8 cellular contexts compared by ENCODE assay signal in the genomic region with DNA sequence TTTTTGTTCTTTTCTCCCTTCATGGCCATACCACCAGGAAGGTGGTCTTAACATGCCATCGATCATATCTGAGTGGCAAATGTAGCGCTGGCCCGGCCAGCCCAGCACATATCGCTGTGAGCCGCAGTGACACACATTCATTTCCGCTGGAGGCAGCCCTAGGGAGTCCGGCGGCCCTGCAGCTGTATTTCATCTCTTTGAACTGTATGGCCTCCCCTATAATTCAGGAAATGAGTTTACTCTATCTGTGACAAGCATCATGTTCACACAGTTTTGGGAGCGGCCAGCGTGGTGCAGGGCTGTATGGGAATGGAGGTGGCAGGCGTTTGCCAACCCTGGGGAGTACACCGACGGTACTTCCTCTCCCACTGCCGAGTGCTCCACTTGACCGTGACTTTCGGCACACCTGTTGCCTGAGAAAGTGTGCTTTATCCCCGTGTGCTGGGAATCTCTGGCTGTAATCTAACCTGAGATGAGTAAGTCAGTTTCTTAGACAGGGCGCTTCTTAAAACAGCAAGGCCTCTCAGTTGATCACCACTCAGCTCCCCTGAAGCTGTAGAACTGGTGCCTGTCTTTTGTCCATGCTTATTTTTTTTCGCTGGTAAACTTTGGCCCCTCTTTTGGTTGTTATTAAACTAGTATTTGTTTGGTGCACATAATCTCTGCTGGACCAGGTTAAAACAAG.
A peak's percentile ranks its signal among the peaks of the same experiment; 100 is the strongest.
DNase-seq lines count a peak whose midpoint lies in the region; ATAC-seq and TF ChIP-seq lines count a peak whose summit lies in the region.

No MANE protein-coding gene starts in this region.

- peak overlapping the region; percentile 65 for H2AFZ ChIP-seq in IMR-90 (replicated peaks; ENCODE audit: low read length, poor library complexity)

- ATAC-seq in GM21367 (IDR thresholded peaks at IDR 0.05; ENCODE audit: unreplicated experiment) (peak; percentile 78), IMR-90 (ENCODE audit: low read depth) (peak; percentile 12; the same call in 1 of the 2 replicates)

- H2BK5ac ChIP-seq in IMR-90 (ENCODE audit: low read depth, low read length, poor library complexity, severe bottlenecking): no peak overlapping the region

- H4K5ac ChIP-seq in IMR-90 (ENCODE audit: low read depth, low read length): no peak overlapping the region; the same call in 1 of the 2 replicates

- H3K27ac ChIP-seq in C4-2B: peak overlapping the region; percentile 83
- H3K27ac ChIP-seq in IMR-90 (ENCODE audit: insufficient read depth, low read length): no peak overlapping the region

- 52% methylated on average over 5 of the region's 19 CpGs; no CpG with 5 or more reads in 1 of the 2 experiments for WGBS in IMR-90 (ENCODE audit: extremely low coverage in 2 of 2, insufficient read length in 1 of 2), 2 experiments

- peak overlapping the region; percentile 0; the same call in 1 of the 2 replicates for H3K4me2 ChIP-seq in IMR-90 (ENCODE audit: low read depth, low read length)

- peak overlapping the region; percentile 11; the same call in 1 of the 2 replicates for H4K91ac ChIP-seq in IMR-90 (ENCODE audit: insufficient read depth, low read depth, low read length)

- H4K20me1 ChIP-seq in IMR-90 (ENCODE audit: insufficient read depth, low read length): 0 out of 2 replicates have a peak, but pooled peaks cover 3% of the 10 kb centered on the region

- no peak overlapping the region for H2BK15ac ChIP-seq in IMR-90 (ENCODE audit: low read depth, low read length)

- no peak for TF ChIP-seq CTCF in C4-2B (conservative IDR thresholded peaks at IDR 0.05)
- no peak for TF ChIP-seq CTCF in IMR-90 (conservative IDR thresholded peaks at IDR 0.05; ENCODE audit: low read depth, low read length)

- no peak overlapping the region for H3K18ac ChIP-seq in IMR-90 (ENCODE audit: low read depth, low read length)

- 0 out of 2 replicates have a peak overlapping the region, but pooled peaks have one; percentile 6 for H3K4ac ChIP-seq in IMR-90 (ENCODE audit: low read depth, low read length)

- no peak overlapping the region for H3K4me3 ChIP-seq in IMR-90 (ENCODE audit: insufficient read depth, low read depth, low read length)

- H3K9me3 ChIP-seq in IMR-90 (ENCODE audit: control insufficient read depth, insufficient read depth, low read length): no peaks in the 10 kb centered on the region

- DNase-seq in IMR-90 (peak; percentile 43), globus pallidus (ENCODE audit: low spot score) (no peak), AG08396 (ENCODE audit: low spot score) (no peak)
- peak; percentile 20 for DNase-seq in activated CD4-positive, CD25-positive, alpha-beta regulatory T cell treated with anti-CD3 and anti-CD28 coated beads, Interleukin-2, amount 50 U/mL, for 16 hours (ENCODE audit: low read depth, low spot score)
- DNase-seq in effector CD4-positive, alpha-beta T cell: peak; percentile 28
- peak; percentile 18 for DNase-seq in stimulated activated CD8-positive, alpha-beta memory T cell treated with anti-CD3 and anti-CD28 coated beads, Interleukin-15, amount 100 ng/mL, for 1 hour (ENCODE audit: low read depth)

- no peak overlapping the region for H2AK5ac ChIP-seq in IMR-90 (ENCODE audit: low read depth, low read length)

- H2AK9ac ChIP-seq in IMR-90 (replicated peaks; ENCODE audit: low read depth, low read length, poor library complexity): peak overlapping the region; percentile 37

- no peak overlapping the region for H3K23ac ChIP-seq in IMR-90 (ENCODE audit: low read depth, low read length)

- no peak overlapping the region; the same call in 1 of the 2 replicates for H3K14ac ChIP-seq in IMR-90 (replicated peaks; ENCODE audit: low read depth, low read length)

- H4K8ac ChIP-seq in IMR-90 (ENCODE audit: low read depth in 2 of 2, low read length in 2 of 2): peak overlapping the region in 1 of 2 experiments; percentile 61; a peak in 2 of 4 replicates

- no peaks in the 10 kb centered on the region for H3K9me1 ChIP-seq in IMR-90 (ENCODE audit: insufficient read depth, low read length)

- POLR2A ChIA-PET in IMR-90 (lab: Charles Lee; ENCODE audit: unreplicated experiment): no interaction called here

- no peaks in the 10 kb centered on the region for H3K79me1 ChIP-seq in IMR-90 (ENCODE audit: low read depth in 1 of 2, low read length in 2 of 2)

- CTCF ChIA-PET in IMR-90 (lab: Yijun Ruan, JAX): interaction anchor here (1.2 kb wide), 1 partner anchor 13 kb away, joined by 5 read pairs; no protein-coding TSS in a partner anchor

- H3K27me3 ChIP-seq in IMR-90 (ENCODE audit: control insufficient read depth, insufficient read depth, low read length): no peaks in the 10 kb centered on the region

- TF ChIP-seq POLR2A in IMR-90 (IDR thresholded peaks at IDR 0.05; ENCODE audit: low read depth, low read length): no peak

- dilution Hi-C loops in IMR-90 (cut with HindIII; ENCODE audit: low sequenced_read_pairs, unreplicated experiment): no loop called here

- H3K9ac ChIP-seq in IMR-90 (ENCODE audit: low read depth, low read length): no peak overlapping the region

- H2BK120ac ChIP-seq in IMR-90 (ENCODE audit: low read depth, low read length): no peak overlapping the region

- TF ChIP-seq RAD21 in IMR-90 (IDR thresholded peaks at IDR 0.05; ENCODE audit: low read length): no peak

- BruUV-seq in IMR-90 (replicated peaks; lab: Mats Ljungman, UMichigan): no TSS peak

- peaks cover 16% of the 10 kb centered on the region for H3K4me1 ChIP-seq in IMR-90 (ENCODE audit: control insufficient read depth, insufficient read depth, low read length)

- intact Hi-C loops in IMR-90 (cut with micrococcal nuclease): no loop called here

- in situ Hi-C loops in IMR-90 (cut with MboI; ENCODE audit: low sequenced_read_pairs): no loop called here

- no peaks in the 10 kb centered on the region for H3K36me3 ChIP-seq in IMR-90 (ENCODE audit: control insufficient read depth, insufficient read depth, low read length)

- H3K56ac ChIP-seq in IMR-90 (ENCODE audit: extremely low read depth, insufficient read depth, low read length): no peak overlapping the region

- no peak overlapping the region for H2BK20ac ChIP-seq in IMR-90 (ENCODE audit: low read depth, low read length)

TF ChIP-seq in IMR-90, 13 proteins besides CTCF, POLR2A, EP300 and RAD21:
- TF ChIP-seq, protein P1, sequence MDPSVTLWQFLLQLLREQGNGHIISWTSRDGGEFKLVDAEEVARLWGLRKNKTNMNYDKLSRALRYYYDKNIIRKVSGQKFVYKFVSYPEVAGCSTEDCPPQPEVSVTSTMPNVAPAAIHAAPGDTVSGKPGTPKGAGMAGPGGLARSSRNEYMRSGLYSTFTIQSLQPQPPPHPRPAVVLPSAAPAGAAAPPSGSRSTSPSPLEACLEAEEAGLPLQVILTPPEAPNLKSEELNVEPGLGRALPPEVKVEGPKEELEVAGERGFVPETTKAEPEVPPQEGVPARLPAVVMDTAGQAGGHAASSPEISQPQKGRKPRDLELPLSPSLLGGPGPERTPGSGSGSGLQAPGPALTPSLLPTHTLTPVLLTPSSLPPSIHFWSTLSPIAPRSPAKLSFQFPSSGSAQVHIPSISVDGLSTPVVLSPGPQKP (IDR thresholded peaks at IDR 0.05; ENCODE audit: borderline replicate concordance, low read depth, low read length): no peak
- TF ChIP-seq NFE2L2 (IDR thresholded peaks at IDR 0.05; ENCODE audit: low read depth, low read length): no peak
- TF ChIP-seq, protein P2, sequence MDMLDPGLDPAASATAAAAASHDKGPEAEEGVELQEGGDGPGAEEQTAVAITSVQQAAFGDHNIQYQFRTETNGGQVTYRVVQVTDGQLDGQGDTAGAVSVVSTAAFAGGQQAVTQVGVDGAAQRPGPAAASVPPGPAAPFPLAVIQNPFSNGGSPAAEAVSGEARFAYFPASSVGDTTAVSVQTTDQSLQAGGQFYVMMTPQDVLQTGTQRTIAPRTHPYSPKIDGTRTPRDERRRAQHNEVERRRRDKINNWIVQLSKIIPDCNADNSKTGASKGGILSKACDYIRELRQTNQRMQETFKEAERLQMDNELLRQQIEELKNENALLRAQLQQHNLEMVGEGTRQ (IDR thresholded peaks at IDR 0.05; ENCODE audit: low read depth, low read length): no peak
- TF ChIP-seq RCOR1 (IDR thresholded peaks at IDR 0.05; ENCODE audit: insufficient replicate concordance, low read length): no peak
- no peak for TF ChIP-seq MAZ (IDR thresholded peaks at IDR 0.05; ENCODE audit: borderline replicate concordance, low read depth, low read length)
- TF ChIP-seq RFX5 (IDR thresholded peaks at IDR 0.05; ENCODE audit: low read depth, low read length): no peak
TF ChIP-seq in IMR-90: peak in this region for 0.

Comparison
In these comparisons a context has a peak if more than half of its experiments do, and no peak if none do; other contexts are left out.
1. DNase-seq: peak in IMR-90 (single experiment), activated CD4-positive, CD25-positive, alpha-beta regulatory T cell treated with anti-CD3 and anti-CD28 coated beads, Interleukin-2, amount 50 U/mL, for 16 hours (single experiment), effector CD4-positive, alpha-beta T cell (single experiment) and stimulated activated CD8-positive, alpha-beta memory T cell treated with anti-CD3 and anti-CD28 coated beads, Interleukin-15, amount 100 ng/mL, for 1 hour (single experiment); none in globus pallidus (single experiment) and AG08396 (single experiment).